26 cellular contexts compared by ENCODE assay signal in genomic region chr15:62907275-62907674, GRCh38.
DNase-seq lines count a peak whose midpoint lies in the region; ATAC-seq and TF ChIP-seq lines count a peak whose summit lies in the region.
"Had no signal": no experiment of that assay in that cellular context is flagged by ENCODE, and none has a peak within 500 bp of the region (broad histone marks: within the 10 kb centered on the region; RNA-seq: fewer than 3 reads in every experiment).

No MANE protein-coding gene starts in this region.

- H4K12ac ChIP-seq in trophoblast cell (ENCODE audit: low read depth, low read length) = no peak overlapping the region

- H3K27me3 ChIP-seq in esophagus squamous epithelium = no peaks in the 10 kb centered on the region
- H3K27me3 ChIP-seq in trophoblast cell (ENCODE audit: insufficient read depth, low read length) = no peaks in the 10 kb centered on the region
- H3K27me3 ChIP-seq: BLaER1 had no signal

- peak overlapping the region; percentile 18 for H2BK5ac ChIP-seq in trophoblast cell (ENCODE audit: low read depth, low read length, poor library complexity)

- peak overlapping the region; percentile 42 for H3K14ac ChIP-seq in trophoblast cell (ENCODE audit: low read length)

- no peak overlapping the region for H3K23ac ChIP-seq in trophoblast cell (ENCODE audit: low read length)

- no peak for TF ChIP-seq CTCF in esophagus squamous epithelium (IDR thresholded peaks at IDR 0.05)

- H2BK120ac ChIP-seq in trophoblast cell (ENCODE audit: insufficient read depth, low read length, poor library complexity) = peak overlapping the region; percentile 61

- no peak overlapping the region for H3K9ac ChIP-seq in trophoblast cell (ENCODE audit: low read length)
- H3K9ac ChIP-seq: BLaER1, GM23248, KMS-11 had no signal

- H3K9me3 ChIP-seq in esophagus squamous epithelium = no peaks in the 10 kb centered on the region
- peaks cover 4% of the 10 kb centered on the region for H3K9me3 ChIP-seq in trophoblast cell (ENCODE audit: insufficient read depth, low read depth, low read length)
- H3K9me3 ChIP-seq: BLaER1, HAP-1 had no signal

- H4K8ac ChIP-seq in trophoblast cell (ENCODE audit: low read depth, low read length) = peak overlapping the region; percentile 18

- H3K36me3 Mint-ChIP-seq in activated T-helper 1 cell treated with anti-CD3 and anti-CD28 coated beads, Interleukin-12 subunit alpha, Interleukin-12 subunit beta, Interleukin-2, Interleukin-4 antibody, amounts not matched to agents 30 ng/mL and 10 ng/mL and 1 ng/mL, durations not matched to agents 14 hours and 24 hours and 36 hours (ENCODE audit: low read depth) = no peaks in the 10 kb centered on the region
- H3K36me3 Mint-ChIP-seq: CD4-positive, CD25-positive, alpha-beta regulatory T cell; IgD-negative memory B cell had no signal

- H4K91ac ChIP-seq in trophoblast cell (ENCODE audit: low read depth, low read length) = peak overlapping the region; percentile 75

- H2BK12ac ChIP-seq in trophoblast cell (ENCODE audit: low read length) = peak overlapping the region; percentile 61

- ATAC-seq in Right ventricle myocardium inferior (peak; percentile 32), left cardiac atrium (no peak)

- H3K27ac ChIP-seq in esophagus squamous epithelium (peak overlapping the region in 3 of 4 donors; percentile 52 to 79 (median 77)), trophoblast cell (ENCODE audit: low read depth, low read length) (no peak overlapping the region)
- H3K27ac ChIP-seq: BLaER1, GM23248, KMS-11 had no signal

- H3K4me3 ChIP-seq in esophagus squamous epithelium (no peak overlapping the region), trophoblast cell (ENCODE audit: low read depth, low read length) (no peak overlapping the region)
- H3K4me3 ChIP-seq: BLaER1, GM23248, HAP-1 had no signal

- H3K36me3 ChIP-seq in esophagus squamous epithelium = no peaks in the 10 kb centered on the region
- H3K36me3 ChIP-seq in trophoblast cell (ENCODE audit: control insufficient read depth in 1 of 2, insufficient read depth in 2 of 2, low read length in 2 of 2) = no peaks in the 10 kb centered on the region
- H3K36me3 ChIP-seq: BLaER1, HAP-1 had no signal

- H3K9me3 Mint-ChIP-seq in activated T-helper 1 cell treated with anti-CD3 and anti-CD28 coated beads, Interleukin-12 subunit alpha, Interleukin-12 subunit beta, Interleukin-2, Interleukin-4 antibody, amounts not matched to agents 30 ng/mL and 10 ng/mL and 1 ng/mL, durations not matched to agents 14 hours and 24 hours and 36 hours = no peaks in the 10 kb centered on the region
- H3K9me3 Mint-ChIP-seq: CD4-positive, CD25-positive, alpha-beta regulatory T cell; IgD-negative memory B cell had no signal

- TF ChIP-seq POLR2A in esophagus squamous epithelium (IDR thresholded peaks at IDR 0.05) = no peak

- no peak overlapping the region for H3K27ac Mint-ChIP-seq in activated T-helper 1 cell treated with anti-CD3 and anti-CD28 coated beads, Interleukin-12 subunit alpha, Interleukin-12 subunit beta, Interleukin-2, Interleukin-4 antibody, amounts not matched to agents 30 ng/mL and 10 ng/mL and 1 ng/mL, durations not matched to agents 14 hours and 24 hours and 36 hours
- H3K27ac Mint-ChIP-seq: CD4-positive, CD25-positive, alpha-beta regulatory T cell; HFFc6; IgD-negative memory B cell had no signal

- H3K79me1 ChIP-seq in trophoblast cell (ENCODE audit: low read length) = peaks cover 62% of the 10 kb centered on the region

- H3K4me3 Mint-ChIP-seq in activated T-helper 1 cell treated with anti-CD3 and anti-CD28 coated beads, Interleukin-12 subunit alpha, Interleukin-12 subunit beta, Interleukin-2, Interleukin-4 antibody, amounts not matched to agents 30 ng/mL and 10 ng/mL and 1 ng/mL, durations not matched to agents 14 hours and 24 hours and 36 hours = no peak overlapping the region
- H3K4me3 Mint-ChIP-seq: CD4-positive, CD25-positive, alpha-beta regulatory T cell; HFFc6; IgD-negative memory B cell had no signal

- H3K4ac ChIP-seq in trophoblast cell (ENCODE audit: low read depth, low read length) = peak overlapping the region; percentile 2

- peaks cover 7% of the 10 kb centered on the region for H3K79me2 ChIP-seq in trophoblast cell (ENCODE audit: control insufficient read depth, insufficient read depth, low read length, poor library complexity)

- intact Hi-C loops in Right ventricle myocardium inferior (cut with DNase I) (no loop called here), left cardiac atrium (cut with DNase I) (no loop called here), esophagus squamous epithelium (cut with DNase I) (no loop called here)
- intact Hi-C loops in activated T-helper 1 cell treated with anti-CD3 and anti-CD28 coated beads, Interleukin-12 subunit alpha, Interleukin-12 subunit beta, Interleukin-2, Interleukin-4 antibody, amounts not matched to agents 30 ng/mL and 10 ng/mL and 1 ng/mL, durations not matched to agents 14 hours and 24 hours and 36 hours (cut with micrococcal nuclease) = no loop called here

- H2AFZ ChIP-seq in trophoblast cell (ENCODE audit: insufficient read depth, low read length, poor library complexity) = peak overlapping the region; percentile 21
- H2AFZ ChIP-seq: GM23248 had no signal

- WGBS in esophagus squamous epithelium, 2 donors = 29 to 41% methylated on average over 4 to 8 of the region's 8 CpGs
- WGBS in trophoblast cell (ENCODE audit: extremely low coverage, insufficient coverage, insufficient read length) = no CpG with 5 or more reads among the region's 8 CpGs

- H3K4me2 ChIP-seq in trophoblast cell (ENCODE audit: low read length) = no peak overlapping the region
- H3K4me2 ChIP-seq: BLaER1, KMS-11 had no signal

- H3K27me3 Mint-ChIP-seq in activated T-helper 1 cell treated with anti-CD3 and anti-CD28 coated beads, Interleukin-12 subunit alpha, Interleukin-12 subunit beta, Interleukin-2, Interleukin-4 antibody, amounts not matched to agents 30 ng/mL and 10 ng/mL and 1 ng/mL, durations not matched to agents 14 hours and 24 hours and 36 hours (ENCODE audit: insufficient read depth) = peaks cover 6% of the 10 kb centered on the region

- H3K4me1 ChIP-seq in esophagus squamous epithelium = no peaks in the 10 kb centered on the region
- peaks cover 16 to 43% of the 10 kb centered on the region in 2 experiments for H3K4me1 ChIP-seq in trophoblast cell (ENCODE audit: control insufficient read depth in 1 of 2, insufficient read depth in 2 of 2, low read length in 2 of 2)
- H3K4me1 ChIP-seq: HAP-1 had no signal

- no peak for DNase-seq in Right ventricle myocardium inferior (ENCODE audit: missing footprints)
- no peak for DNase-seq in left cardiac atrium
- DNase-seq in esophagus squamous epithelium (lab: John Stamatoyannopoulos, UW) = no peak
- DNase-seq in trophoblast cell = no peak
- no peak for DNase-seq in activated T-helper 1 cell treated with anti-CD3 and anti-CD28 coated beads, Interleukin-12 subunit alpha, Interleukin-12 subunit beta, Interleukin-2, Interleukin-4 antibody, amounts not matched to agents 30 ng/mL and 10 ng/mL and 1 ng/mL, durations not matched to agents 14 hours and 24 hours and 36 hours (ENCODE audit: low spot score)
- no peak for DNase-seq in HuH-7.5 (ENCODE audit: low spot score)
- no peak for DNase-seq in D341Med (ENCODE audit: low spot score)
- DNase-seq: 8988T; ACHN; CD4-positive, CD25-positive, alpha-beta regulatory T cell; GM23248; HFFc6; NCI-H1048; NCI-H1417 treated with DMSO at 0.1 percent for 48 hours; NCI-H187; NCI-H2081 treated with DMSO at 0.1 percent for 48 hours; NCI-H2171; NCI-H226; NCI-H510A; NCI-H69; RPMI8226; SHP77 treated with DMSO at 0.1 percent for 48 hours had no signal

- H3K18ac ChIP-seq in trophoblast cell (ENCODE audit: low read length) = peak overlapping the region; percentile 20

- peak overlapping the region; percentile 54 for H2AK5ac ChIP-seq in trophoblast cell (ENCODE audit: low read length)

- no peaks in the 10 kb centered on the region for H3K4me1 Mint-ChIP-seq in activated T-helper 1 cell treated with anti-CD3 and anti-CD28 coated beads, Interleukin-12 subunit alpha, Interleukin-12 subunit beta, Interleukin-2, Interleukin-4 antibody, amounts not matched to agents 30 ng/mL and 10 ng/mL and 1 ng/mL, durations not matched to agents 14 hours and 24 hours and 36 hours (ENCODE audit: low read depth)
- H3K4me1 Mint-ChIP-seq: CD4-positive, CD25-positive, alpha-beta regulatory T cell; IgD-negative memory B cell had no signal
